14 cellular contexts compared by ENCODE assay signal in genomic region chr9:19201899-19202891, GRCh38. TPM values are rescaled to one million over a fixed set of nuclear protein-coding genes. Genes with fewer than 3 reads are reported as not detected.
DNase-seq lines count a peak whose midpoint lies in the region; FAIRE-seq and TF ChIP-seq lines count a peak whose summit lies in the region.
"Had no signal": no experiment of that assay in that cellular context is flagged by ENCODE, and none has a peak within 500 bp of the region (broad histone marks: within the 10 kb centered on the region; RNA-seq: fewer than 3 reads in every experiment).

No MANE protein-coding gene starts in this region.

- peaks cover 4% of the 10 kb centered on the region for H3K4me1 Mint-ChIP-seq in neural progenitor cell
- H3K4me1 Mint-ChIP-seq: stimulated activated naive CD8-positive, alpha-beta T cell treated with anti-CD3 and anti-CD28 coated beads, Interleukin-15, amount 100 ng/mL, for 72 hours had no signal

- WGBS in esophagus muscularis mucosa, result 80% methylated on average over 13 of the region's 13 CpGs

- H2AFZ ChIP-seq in endothelial cell of umbilical vein (ENCODE audit: low read depth, low read length) (peak overlapping the region; percentile 3), neural progenitor cell (replicated peaks) (peak overlapping the region; percentile 98)

- H3K4me1 ChIP-seq in endothelial cell of umbilical vein (ENCODE audit: control insufficient read depth, extremely low read depth, insufficient read depth, low read length) (no peaks in the 10 kb centered on the region), neural progenitor cell (peaks cover 8% of the 10 kb centered on the region), esophagus muscularis mucosa (no peaks in the 10 kb centered on the region)

- no TSS peak for BruUV-seq in endothelial cell of umbilical vein (replicated peaks; lab: Mats Ljungman, UMichigan)

- H3K79me2 ChIP-seq in endothelial cell of umbilical vein (ENCODE audit: control insufficient read depth, insufficient read depth, low read length) (no peaks in the 10 kb centered on the region), neural progenitor cell (ENCODE audit: low read depth) (no peaks in the 10 kb centered on the region)

- no peaks in the 10 kb centered on the region for H3K27me3 ChIP-seq in endothelial cell of umbilical vein (ENCODE audit: control insufficient read depth in 2 of 2, insufficient read depth in 2 of 2, low read length in 2 of 2)
- H3K27me3 ChIP-seq in neural progenitor cell, result no peaks in the 10 kb centered on the region
- no peaks in the 10 kb centered on the region for H3K27me3 ChIP-seq in esophagus muscularis mucosa
- H3K27me3 ChIP-seq: heart right ventricle had no signal

- H3K4me3 Mint-ChIP-seq in neural progenitor cell, result no peak overlapping the region
- H3K4me3 Mint-ChIP-seq: activated T-cell treated with anti-CD3 and anti-CD28 coated beads, Interleukin-2, amount 50 U/mL, for 72 hours; stimulated activated naive CD8-positive, alpha-beta T cell treated with anti-CD3 and anti-CD28 coated beads, Interleukin-15, amount 100 ng/mL, for 72 hours had no signal

- peaks cover 5% of the 10 kb centered on the region for H3F3A ChIP-seq in neural progenitor cell (ENCODE audit: low read depth)

- H3K27me3 Mint-ChIP-seq in neural progenitor cell (ENCODE audit: insufficient read depth, low read depth), result peaks cover 3% of the 10 kb centered on the region

- POLR2A ChIA-PET in endothelial cell of umbilical vein (lab: Charles Lee), result no interaction called here

- DNase-seq in DMS79 treated with DMSO at 0.1 percent for 48 hours (lab: John Stamatoyannopoulos, UW) (peak; percentile 79), NCI-H146 treated with DMSO at 0.1 percent for 48 hours (lab: John Stamatoyannopoulos, UW; ENCODE audit: unreplicated experiment) (peak; percentile 85), endothelial cell of umbilical vein (ENCODE audit: low read depth, low spot score) (no peak), neural progenitor cell (ENCODE audit: low spot score) (peak; percentile 7), esophagus muscularis mucosa (ENCODE audit: extremely low spot score) (no peak), NAMALWA (ENCODE audit: low spot score) (no peak), DMS114 treated with DMSO at 0.1 percent for 48 hours (lab: John Stamatoyannopoulos, UW; ENCODE audit: unreplicated experiment) (no peak), RPMI8226 (no peak)
- DNase-seq: activated CD4-positive, CD25-positive, alpha-beta regulatory T cell treated with anti-CD3 and anti-CD28 coated beads, Interleukin-2, amount 50 U/mL, for 72 hours; activated T-cell treated with anti-CD3 and anti-CD28 coated beads, Interleukin-2, amount 50 U/mL, for 72 hours; heart right ventricle; NCI-H1048; stimulated activated CD4-positive, alpha-beta T cell treated with anti-CD3 and anti-CD28 coated beads, Interleukin-4, amount 100 ng/mL, for 24 hours; stimulated activated naive CD8-positive, alpha-beta T cell treated with anti-CD3 and anti-CD28 coated beads, Interleukin-15, amount 100 ng/mL, for 72 hours had no signal

- CTCF ChIA-PET in endothelial cell of umbilical vein (lab: Charles Lee), result interaction anchor here (0.6 to 2.0 kb wide), 6 partner anchors 9 to 32 kb away, joined by 3 to 6 read pairs (median 4); no protein-coding TSS in a partner anchor

- no peaks in the 10 kb centered on the region for H3K36me3 Mint-ChIP-seq in neural progenitor cell

- H3K27ac Mint-ChIP-seq in neural progenitor cell, result peak overlapping the region; percentile 48
- H3K27ac Mint-ChIP-seq: activated T-cell treated with anti-CD3 and anti-CD28 coated beads, Interleukin-2, amount 50 U/mL, for 72 hours; stimulated activated naive CD8-positive, alpha-beta T cell treated with anti-CD3 and anti-CD28 coated beads, Interleukin-15, amount 100 ng/mL, for 72 hours had no signal

- H3K27ac ChIP-seq in endothelial cell of umbilical vein (ENCODE audit: insufficient read depth, low read depth, low read length) (no peak overlapping the region), neural progenitor cell (no peak overlapping the region), esophagus muscularis mucosa (replicated peaks in 1 of 4) (no peak overlapping the region)
- H3K27ac ChIP-seq: heart right ventricle had no signal

- no peaks in the 10 kb centered on the region for H3K9me3 Mint-ChIP-seq in neural progenitor cell
- H3K9me3 Mint-ChIP-seq: activated T-cell treated with anti-CD3 and anti-CD28 coated beads, Interleukin-2, amount 50 U/mL, for 72 hours; stimulated activated naive CD8-positive, alpha-beta T cell treated with anti-CD3 and anti-CD28 coated beads, Interleukin-15, amount 100 ng/mL, for 72 hours had no signal

- TF ChIP-seq POLR2A in endothelial cell of umbilical vein (IDR thresholded peaks at IDR 0.05; ENCODE audit: low read depth, low read length) (no peak), esophagus muscularis mucosa (IDR thresholded peaks at IDR 0.05; ENCODE audit: low read depth) (no peak)

- H3K36me3 ChIP-seq in endothelial cell of umbilical vein (ENCODE audit: control insufficient read depth in 2 of 2, extremely low read depth in 1 of 2, insufficient read depth in 2 of 2, low read length in 2 of 2), result no peaks in the 10 kb centered on the region
- H3K36me3 ChIP-seq in neural progenitor cell, result no peaks in the 10 kb centered on the region
- no peaks in the 10 kb centered on the region for H3K36me3 ChIP-seq in esophagus muscularis mucosa
- H3K36me3 ChIP-seq: heart right ventricle had no signal

- intact Hi-C loops in endothelial cell of umbilical vein (cut with micrococcal nuclease), result no loop called here
- intact Hi-C loops in esophagus muscularis mucosa (cut with DNase I), result no loop called here

- no peaks in the 10 kb centered on the region for H4K20me1 ChIP-seq in endothelial cell of umbilical vein (replicated peaks; ENCODE audit: control insufficient read depth, extremely low read depth, insufficient read depth, low read length)
- H4K20me1 ChIP-seq in neural progenitor cell (ENCODE audit: low read depth), result no peaks in the 10 kb centered on the region

- H3K4me3 ChIP-seq in endothelial cell of umbilical vein (replicated peaks in 1 of 3; ENCODE audit: insufficient read depth in 1 of 3, low read depth in 1 of 3, low read length in 3 of 3) (no peak overlapping the region), neural progenitor cell (no peak overlapping the region), esophagus muscularis mucosa (no peak overlapping the region)
- H3K4me3 ChIP-seq: heart right ventricle had no signal

- H3K4me2 ChIP-seq in endothelial cell of umbilical vein (ENCODE audit: insufficient read depth, low read length) (no peak overlapping the region), neural progenitor cell (no peak overlapping the region)

- TF ChIP-seq CTCF in endothelial cell of umbilical vein (IDR thresholded peaks at IDR 0.05; ENCODE audit: extremely low read depth in 1 of 2, insufficient read depth in 1 of 2, low read depth in 1 of 2, low read length in 2 of 2), result no peak
- no peak for TF ChIP-seq CTCF in neural progenitor cell (IDR thresholded peaks at IDR 0.05)
- no peak for TF ChIP-seq CTCF in esophagus muscularis mucosa (IDR thresholded peaks at IDR 0.05)

- TF ChIP-seq EP300 in esophagus muscularis mucosa (IDR thresholded peaks at IDR 0.05), result no peak

- dilution Hi-C loops in endothelial cell of umbilical vein (cut with MboI; ENCODE audit: extremely low pct_ligation_motif_present, low sequenced_read_pairs), result no loop called here

- H3K9me3 ChIP-seq in endothelial cell of umbilical vein (replicated peaks; ENCODE audit: control insufficient read depth, insufficient read depth, low read length) (no peaks in the 10 kb centered on the region), neural progenitor cell (ENCODE audit: low read depth) (no peaks in the 10 kb centered on the region), esophagus muscularis mucosa (no peaks in the 10 kb centered on the region)
- H3K9me3 ChIP-seq: heart right ventricle had no signal

- H3K9me1 ChIP-seq in endothelial cell of umbilical vein (replicated peaks; ENCODE audit: control insufficient read depth, extremely low read depth, insufficient read depth, low read length), result no peaks in the 10 kb centered on the region

- no peak overlapping the region for H3K9ac ChIP-seq in endothelial cell of umbilical vein (replicated peaks; ENCODE audit: extremely low read depth, insufficient read depth, low read length)
- no peak overlapping the region for H3K9ac ChIP-seq in neural progenitor cell

- no peak for FAIRE-seq in endothelial cell of umbilical vein (lab: Jason Lieb, UNC)

TF ChIP-seq in endothelial cell of umbilical vein, 7 proteins besides CTCF, POLR2A, EP300 and RAD21:
- TF ChIP-seq FOS (IDR thresholded peaks at IDR 0.05; ENCODE audit: borderline replicate concordance, insufficient read depth, low read length) (no peak), GATA2 (IDR thresholded peaks at IDR 0.05; ENCODE audit: insufficient read depth, insufficient read length, low read depth, low read length) (no peak), JUN (IDR thresholded peaks at IDR 0.05; ENCODE audit: borderline replicate concordance, insufficient read depth, insufficient read length, low read depth) (no peak), MAX (IDR thresholded peaks at IDR 0.05; ENCODE audit: insufficient read depth, insufficient read length) (no peak), MYC (IDR thresholded peaks at IDR 0.05; ENCODE audit: low read depth, low read length) (no peak), EZH2 (IDR thresholded peaks at IDR 0.05; ENCODE audit: borderline replicate concordance, low read depth, low read length, severe bottlenecking) (no peak), POLR2AphosphoS5 (IDR thresholded peaks at IDR 0.05; ENCODE audit: insufficient read depth, low read depth, low read length) (no peak)
TF ChIP-seq in endothelial cell of umbilical vein: peak in this region for 0.

RNA-seq across cellular contexts. Expression of gene DENND4C, which starts 28.3 kb away (rescaled TPM):
- total RNA-seq in endothelial cell of umbilical vein, result 36.5 and 36.8 TPM in 2 replicates
- 7.8 and 9.6 TPM in 2 replicates for polyA plus RNA-seq in endothelial cell of umbilical vein
- polyA plus RNA-seq in endothelial cell of umbilical vein (2011; cell fraction: cytosol; rRNA removed), result 8.6 and 9.4 TPM in 2 replicates
- polyA plus RNA-seq in endothelial cell of umbilical vein (2011; cell fraction: nucleus; rRNA removed), result 33.6 and 34.8 TPM in 2 replicates
- polyA plus RNA-seq in endothelial cell of umbilical vein (2012), result 15.8 and 18.0 TPM in 2 replicates
- polyA minus RNA-seq in endothelial cell of umbilical vein, result 35.7 and 49.3 TPM in 2 replicates
- 16.4 TPM for polyA minus RNA-seq in endothelial cell of umbilical vein (2011; cell fraction: cytosol; rRNA and poly(A)+ RNA removed)
- polyA minus RNA-seq in endothelial cell of umbilical vein (2011; cell fraction: nucleus; rRNA and poly(A)+ RNA removed), result 83.4 and 112 TPM in 2 replicates
- total RNA-seq in neural progenitor cell (ENCODE audit: low replicate concordance), result 40.7 and 73.4 TPM in 2 replicates
- 10 to 100 TPM; 59.1 to 97.3 (median 88.1) TPM for total RNA-seq in esophagus muscularis mucosa

Comparison
In these comparisons a context has a peak if more than half of its experiments do, and no peak if none do; other contexts are left out.
1. DNase-seq: peak in DMS79 treated with DMSO at 0.1 percent for 48 hours (single experiment), NCI-H146 treated with DMSO at 0.1 percent for 48 hours (single experiment) and neural progenitor cell (single experiment); none in endothelial cell of umbilical vein (single experiment), esophagus muscularis mucosa (single experiment), NAMALWA (single experiment), DMS114 treated with DMSO at 0.1 percent for 48 hours (single experiment) and RPMI8226 (single experiment).